ENCODE assay signal across 1 cellular context in genomic region chr2:63050186-63050915, GRCh38.
TF ChIP-seq lines count a peak whose summit lies in the region.

TSS of gene OTX1 (plus strand) at chr2:63050830. CDS start at chr2:63052991, 2,161 bp downstream.

TF ChIP-seq in HEK293, 187 proteins besides CTCF, POLR2A, EP300 and RAD21 (continued from another document and continues in another):
- no peak for TF ChIP-seq ZBTB49 (tag by site-specific recombination; IDR thresholded peaks at IDR 0.05; ENCODE audit: low read depth)
- TF ChIP-seq HOXC10 (CRISPR knock-in tag; IDR thresholded peaks at IDR 0.05) = no peak
- no peak for TF ChIP-seq SCRT2 (tag by site-specific recombination; IDR thresholded peaks at IDR 0.05)
- no peak for TF ChIP-seq OVOL3 (tag by site-specific recombination; IDR thresholded peaks at IDR 0.05)
- TF ChIP-seq ZNF174 (tag by site-specific recombination; IDR thresholded peaks at IDR 0.05) = no peak
- TF ChIP-seq ZNF621 (tag by site-specific recombination; IDR thresholded peaks at IDR 0.05) = no peak
- no peak for TF ChIP-seq ZNF169 (tag by site-specific recombination; IDR thresholded peaks at IDR 0.05)
- TF ChIP-seq ZFP37 (tag by site-specific recombination; IDR thresholded peaks at IDR 0.05) = no peak
- TF ChIP-seq REPIN1 (tag by site-specific recombination; IDR thresholded peaks at IDR 0.05; ENCODE audit: low read depth) = no peak
- no peak for TF ChIP-seq ZNF664 (tag by site-specific recombination; IDR thresholded peaks at IDR 0.05)
- TF ChIP-seq ZNF26 (tag by site-specific recombination; IDR thresholded peaks at IDR 0.05) = no peak
- no peak for TF ChIP-seq ZNF350 (tag by site-specific recombination; IDR thresholded peaks at IDR 0.05)
- TF ChIP-seq ZNF830 (tag by site-specific recombination; IDR thresholded peaks at IDR 0.05; ENCODE audit: low read depth) = no peak
- no peak for TF ChIP-seq ZNF175 (tag by site-specific recombination; IDR thresholded peaks at IDR 0.05)
- no peak for TF ChIP-seq GLI2 (tag by site-specific recombination; IDR thresholded peaks at IDR 0.05; ENCODE audit: borderline replicate concordance, low read depth)
- TF ChIP-seq AEBP2 (tag by site-specific recombination; IDR thresholded peaks at IDR 0.05; ENCODE audit: borderline replicate concordance) = no peak
- TF ChIP-seq ZNF24 (tag by site-specific recombination; IDR thresholded peaks at IDR 0.05) = no peak
- TF ChIP-seq ZNF639 (tag by site-specific recombination; IDR thresholded peaks at IDR 0.05) = no peak
- TF ChIP-seq ZXDB (tag by site-specific recombination; IDR thresholded peaks at IDR 0.05) = peak; percentile 29; the same call in 1 of the 2 replicates
- TF ChIP-seq ZNF148 (tag by site-specific recombination; IDR thresholded peaks at IDR 0.05; ENCODE audit: borderline replicate concordance) = no peak
- TF ChIP-seq MYNN (tag by site-specific recombination; IDR thresholded peaks at IDR 0.05; ENCODE audit: borderline replicate concordance) = no peak
- TF ChIP-seq ZSCAN5A (tag by site-specific recombination; IDR thresholded peaks at IDR 0.05) = no peak
- no peak for TF ChIP-seq ZNF292 (tag by site-specific recombination; IDR thresholded peaks at IDR 0.05; ENCODE audit: borderline replicate concordance, low read depth)
- no peak for TF ChIP-seq ZNF302 (tag by site-specific recombination; IDR thresholded peaks at IDR 0.05; ENCODE audit: low read depth)
- peak; percentile 77 for TF ChIP-seq SP2 (tag by site-specific recombination; IDR thresholded peaks at IDR 0.05)
- TF ChIP-seq ZNF394 (tag by site-specific recombination; IDR thresholded peaks at IDR 0.05; ENCODE audit: borderline replicate concordance) = no peak
- TF ChIP-seq RBAK (tag by site-specific recombination; IDR thresholded peaks at IDR 0.05) = no peak
- no peak for TF ChIP-seq ZNF473 (tag by site-specific recombination; IDR thresholded peaks at IDR 0.05)
- TF ChIP-seq PRDM4 (tag by site-specific recombination; IDR thresholded peaks at IDR 0.05) = no peak
- no peak for TF ChIP-seq ZNF416 (tag by site-specific recombination; IDR thresholded peaks at IDR 0.05)
- TF ChIP-seq YY1 (tag by site-specific recombination; IDR thresholded peaks at IDR 0.05) = no peak
- no peak for TF ChIP-seq ZNF211 (tag by site-specific recombination; IDR thresholded peaks at IDR 0.05; ENCODE audit: low read depth)
- TF ChIP-seq ZNF549 (tag by site-specific recombination; IDR thresholded peaks at IDR 0.05) = no peak
- TF ChIP-seq ZNF221 (tag by site-specific recombination; IDR thresholded peaks at IDR 0.05; ENCODE audit: borderline replicate concordance) = no peak
- no peak for TF ChIP-seq ZSCAN16 (tag by site-specific recombination; IDR thresholded peaks at IDR 0.05)
- TF ChIP-seq ZNF214 (tag by site-specific recombination; IDR thresholded peaks at IDR 0.05; ENCODE audit: borderline replicate concordance) = no peak
- no peak for TF ChIP-seq ZNF785 (tag by site-specific recombination; IDR thresholded peaks at IDR 0.05)
- no peak for TF ChIP-seq ZNF274 (IDR thresholded peaks at IDR 0.05; ENCODE audit: low read length)
- no peak for TF ChIP-seq ZNF274 (tag by site-specific recombination; IDR thresholded peaks at IDR 0.05; ENCODE audit: borderline replicate concordance)
- TF ChIP-seq ZNF114 (tag by site-specific recombination; IDR thresholded peaks at IDR 0.05) = no peak
- TF ChIP-seq ZNF311 (tag by site-specific recombination; IDR thresholded peaks at IDR 0.05; ENCODE audit: borderline replicate concordance) = no peak
- TF ChIP-seq HOXD13 (CRISPR knock-in tag; IDR thresholded peaks at IDR 0.05; ENCODE audit: borderline replicate concordance) = no peak
- TF ChIP-seq ZNF10 (tag by site-specific recombination; IDR thresholded peaks at IDR 0.05) = peak; percentile 54; the same call in 1 of the 2 replicates
- no peak for TF ChIP-seq ZBTB44 (tag by site-specific recombination; IDR thresholded peaks at IDR 0.05)
- no peak for TF ChIP-seq ZNF530 (tag by site-specific recombination; IDR thresholded peaks at IDR 0.05; ENCODE audit: low read depth)
- no peak for TF ChIP-seq ZNF768 (tag by site-specific recombination; IDR thresholded peaks at IDR 0.05)
- 0 out of 2 replicates have a peak, but pooled peaks have one; percentile 28 for TF ChIP-seq ZSCAN30 (tag by site-specific recombination; IDR thresholded peaks at IDR 0.05)
- peak; percentile 74 for TF ChIP-seq ZBTB26 (tag by site-specific recombination; optimal IDR thresholded peaks at IDR 0.05)
- TF ChIP-seq ZNF146 (tag by site-specific recombination; IDR thresholded peaks at IDR 0.05) = no peak
- TF ChIP-seq ZNF514 (tag by site-specific recombination; IDR thresholded peaks at IDR 0.05) = no peak
- TF ChIP-seq ZNF580 (tag by site-specific recombination; IDR thresholded peaks at IDR 0.05) = peak; percentile 60; the same call in 1 of the 2 replicates
